1 cellular context compared by ENCODE assay signal in genomic region chr12:103965590-103966407, GRCh38.
TF ChIP-seq lines count a peak whose summit lies in the region.

Gene TDG (plus strand): TSS chr12:103965872. CDS start chr12:103966038, 166 bp downstream.

TF ChIP-seq in HepG2, 621 proteins besides CTCF, POLR2A, EP300 and RAD21 (continued from another document and continues in another):
- TF ChIP-seq HMGXB4 (CRISPR knock-in tag; IDR thresholded peaks at IDR 0.05; ENCODE audit: borderline replicate concordance in 1 of 2, low read depth in 1 of 2) (peak; percentile 69 to 80), ZNF710 (CRISPR knock-in tag; IDR thresholded peaks at IDR 0.05; ENCODE audit: borderline replicate concordance) (peak; percentile 85; the same call in 1 of the 2 replicates), NFYB (CRISPR knock-in tag; IDR thresholded peaks at IDR 0.05) (peak; percentile 90), ZC3H4 (CRISPR knock-in tag; IDR thresholded peaks at IDR 0.05; ENCODE audit: borderline replicate concordance) (no peak; the same call in 1 of the 2 replicates), DR1 (CRISPR knock-in tag; IDR thresholded peaks at IDR 0.05) (peak; percentile 94), BRD4 (CRISPR knock-in tag; IDR thresholded peaks at IDR 0.05) (peak; percentile 74), XRCC5 (optimal IDR thresholded peaks at IDR 0.05; ENCODE audit: low read length) (peak; percentile 89), FOXA1 (IDR thresholded peaks at IDR 0.05) (no peak), FOXA1 (CRISPR knock-in tag; IDR thresholded peaks at IDR 0.05) (0 out of 2 replicates have a peak, but pooled peaks have one; percentile 5), ZNF326 (CRISPR knock-in tag; IDR thresholded peaks at IDR 0.05; ENCODE audit: borderline replicate concordance) (no peak), ZNF746 (CRISPR knock-in tag; IDR thresholded peaks at IDR 0.05) (no peak), TEAD2 (CRISPR knock-in tag; IDR thresholded peaks at IDR 0.05) (no peak), NR0B2 (CRISPR knock-in tag; IDR thresholded peaks at IDR 0.05) (0 out of 2 replicates have a peak, but pooled peaks have one; percentile 83), THYN1 (CRISPR knock-in tag; IDR thresholded peaks at IDR 0.05; ENCODE audit: borderline replicate concordance, low read depth) (0 out of 2 replicates have a peak, but pooled peaks have one; percentile 47), MLX (CRISPR knock-in tag; IDR thresholded peaks at IDR 0.05) (no peak; the same call in 1 of the 2 replicates), ZNF670 (CRISPR knock-in tag; IDR thresholded peaks at IDR 0.05; ENCODE audit: borderline replicate concordance) (peak; percentile 94; the same call in 1 of the 2 replicates), ATRX (CRISPR knock-in tag; IDR thresholded peaks at IDR 0.05; ENCODE audit: borderline replicate concordance) (no peak), SMAD1 (CRISPR knock-in tag; IDR thresholded peaks at IDR 0.05; ENCODE audit: borderline replicate concordance, low read depth) (no peak), ATM (IDR thresholded peaks at IDR 0.05; ENCODE audit: borderline replicate concordance) (no peak), ZFP91 (CRISPR knock-in tag; IDR thresholded peaks at IDR 0.05; ENCODE audit: borderline replicate concordance) (peak; percentile 98), ETV6 (CRISPR knock-in tag; conservative IDR thresholded peaks at IDR 0.05) (peak; percentile 80), ZNF484 (CRISPR knock-in tag; IDR thresholded peaks at IDR 0.05; ENCODE audit: borderline replicate concordance, low read depth) (no peak), ZNF644 (CRISPR knock-in tag; IDR thresholded peaks at IDR 0.05; ENCODE audit: low read depth) (no peak), ZNF678 (CRISPR knock-in tag; IDR thresholded peaks at IDR 0.05) (no peak), NCOA2 (CRISPR knock-in tag; IDR thresholded peaks at IDR 0.05) (0 out of 2 replicates have a peak, but pooled peaks have one; percentile 12), ZSCAN25 (CRISPR knock-in tag; IDR thresholded peaks at IDR 0.05) (peak; percentile 78), ZNF839 (CRISPR knock-in tag; IDR thresholded peaks at IDR 0.05; ENCODE audit: borderline replicate concordance) (peak; percentile 92; the same call in 1 of the 2 replicates), GATA4 (IDR thresholded peaks at IDR 0.05; ENCODE audit: borderline replicate concordance, low read depth) (no peak), ATF2 (CRISPR knock-in tag; IDR thresholded peaks at IDR 0.05) (peak; percentile 52; the same call in 1 of the 2 replicates), ZNF263 (CRISPR knock-in tag; IDR thresholded peaks at IDR 0.05) (peak; percentile 89), CBFB (CRISPR knock-in tag; IDR thresholded peaks at IDR 0.05) (peak; percentile 59), ZMYM2 (CRISPR knock-in tag; IDR thresholded peaks at IDR 0.05) (0 out of 2 replicates have a peak, but pooled peaks have one; percentile 31), KMT2B (CRISPR knock-in tag; IDR thresholded peaks at IDR 0.05) (peak; percentile 94), SOX13 (IDR thresholded peaks at IDR 0.05) (no peak), SOX13 (CRISPR knock-in tag; conservative IDR thresholded peaks at IDR 0.05 in 1 of 2, IDR thresholded peaks at IDR 0.05 in 1 of 2) (peak in 1 of 2 experiments; percentile 32; a peak in 1 of 4 replicates), NFKB2 (CRISPR knock-in tag; IDR thresholded peaks at IDR 0.05; ENCODE audit: borderline replicate concordance) (peak; percentile 83; the same call in 1 of the 2 replicates), DPF2 (CRISPR knock-in tag; IDR thresholded peaks at IDR 0.05; ENCODE audit: borderline replicate concordance, low read depth) (no peak), ZNF251 (CRISPR knock-in tag; IDR thresholded peaks at IDR 0.05) (no peak), SKIL (CRISPR knock-in tag; IDR thresholded peaks at IDR 0.05; ENCODE audit: borderline replicate concordance) (peak; percentile 53; the same call in 1 of the 2 replicates), E2F1 (CRISPR knock-in tag; IDR thresholded peaks at IDR 0.05) (peak; percentile 87), MYC (CRISPR knock-in tag; IDR thresholded peaks at IDR 0.05; ENCODE audit: borderline replicate concordance) (peak; percentile 97)
- TF ChIP-seq, protein P1, sequence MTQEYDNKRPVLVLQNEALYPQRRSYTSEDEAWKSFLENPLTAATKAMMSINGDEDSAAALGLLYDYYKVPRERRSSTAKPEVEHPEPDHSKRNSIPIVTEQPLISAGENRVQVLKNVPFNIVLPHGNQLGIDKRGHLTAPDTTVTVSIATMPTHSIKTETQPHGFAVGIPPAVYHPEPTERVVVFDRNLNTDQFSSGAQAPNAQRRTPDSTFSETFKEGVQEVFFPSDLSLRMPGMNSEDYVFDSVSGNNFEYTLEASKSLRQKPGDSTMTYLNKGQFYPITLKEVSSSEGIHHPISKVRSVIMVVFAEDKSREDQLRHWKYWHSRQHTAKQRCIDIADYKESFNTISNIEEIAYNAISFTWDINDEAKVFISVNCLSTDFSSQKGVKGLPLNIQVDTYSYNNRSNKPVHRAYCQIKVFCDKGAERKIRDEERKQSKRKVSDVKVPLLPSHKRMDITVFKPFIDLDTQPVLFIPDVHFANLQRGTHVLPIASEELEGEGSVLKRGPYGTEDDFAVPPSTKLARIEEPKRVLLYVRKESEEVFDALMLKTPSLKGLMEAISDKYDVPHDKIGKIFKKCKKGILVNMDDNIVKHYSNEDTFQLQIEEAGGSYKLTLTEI (CRISPR knock-in tag; conservative IDR thresholded peaks at IDR 0.05): no peak
- TF ChIP-seq, protein P2, sequence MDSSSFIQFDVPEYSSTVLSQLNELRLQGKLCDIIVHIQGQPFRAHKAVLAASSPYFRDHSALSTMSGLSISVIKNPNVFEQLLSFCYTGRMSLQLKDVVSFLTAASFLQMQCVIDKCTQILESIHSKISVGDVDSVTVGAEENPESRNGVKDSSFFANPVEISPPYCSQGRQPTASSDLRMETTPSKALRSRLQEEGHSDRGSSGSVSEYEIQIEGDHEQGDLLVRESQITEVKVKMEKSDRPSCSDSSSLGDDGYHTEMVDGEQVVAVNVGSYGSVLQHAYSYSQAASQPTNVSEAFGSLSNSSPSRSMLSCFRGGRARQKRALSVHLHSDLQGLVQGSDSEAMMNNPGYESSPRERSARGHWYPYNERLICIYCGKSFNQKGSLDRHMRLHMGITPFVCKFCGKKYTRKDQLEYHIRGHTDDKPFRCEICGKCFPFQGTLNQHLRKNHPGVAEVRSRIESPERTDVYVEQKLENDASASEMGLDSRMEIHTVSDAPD (CRISPR knock-in tag; IDR thresholded peaks at IDR 0.05): peak; percentile 20; the same call in 1 of the 2 replicates
- TF ChIP-seq, protein P3, sequence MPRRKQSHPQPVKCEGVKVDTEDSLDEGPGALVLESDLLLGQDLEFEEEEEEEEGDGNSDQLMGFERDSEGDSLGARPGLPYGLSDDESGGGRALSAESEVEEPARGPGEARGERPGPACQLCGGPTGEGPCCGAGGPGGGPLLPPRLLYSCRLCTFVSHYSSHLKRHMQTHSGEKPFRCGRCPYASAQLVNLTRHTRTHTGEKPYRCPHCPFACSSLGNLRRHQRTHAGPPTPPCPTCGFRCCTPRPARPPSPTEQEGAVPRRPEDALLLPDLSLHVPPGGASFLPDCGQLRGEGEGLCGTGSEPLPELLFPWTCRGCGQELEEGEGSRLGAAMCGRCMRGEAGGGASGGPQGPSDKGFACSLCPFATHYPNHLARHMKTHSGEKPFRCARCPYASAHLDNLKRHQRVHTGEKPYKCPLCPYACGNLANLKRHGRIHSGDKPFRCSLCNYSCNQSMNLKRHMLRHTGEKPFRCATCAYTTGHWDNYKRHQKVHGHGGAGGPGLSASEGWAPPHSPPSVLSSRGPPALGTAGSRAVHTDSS (CRISPR knock-in tag; conservative IDR thresholded peaks at IDR 0.05): 0 out of 2 replicates have a peak, but pooled peaks have one; percentile 66
